ENCODE assay signal across 18 cellular contexts in the genomic region with DNA sequence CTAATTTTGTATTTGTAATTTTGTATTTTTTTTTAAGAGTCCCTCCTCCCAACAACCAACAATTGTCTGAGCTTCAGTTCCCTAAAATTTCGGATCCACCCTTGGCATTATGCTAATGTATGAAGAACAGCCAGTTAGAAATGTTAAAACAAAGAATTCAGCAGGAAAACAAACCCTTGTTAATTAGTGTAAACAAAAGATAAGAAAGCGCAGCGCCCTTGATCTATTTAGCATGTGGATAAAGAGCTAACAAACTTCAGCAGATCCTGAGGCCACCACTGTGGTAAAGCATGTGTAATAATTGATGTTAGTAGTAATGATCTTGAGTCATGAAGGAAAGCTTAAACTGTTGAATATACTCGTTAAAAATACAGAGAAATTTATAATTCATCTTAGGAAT.
DNase-seq lines count a peak whose midpoint lies in the region; ATAC-seq and TF ChIP-seq lines count a peak whose summit lies in the region.
"Had no signal": no experiment of that assay in that cellular context is flagged by ENCODE, and none has a peak within 500 bp of the region (broad histone marks: within the 10 kb centered on the region; RNA-seq: fewer than 3 reads in every experiment).

No MANE protein-coding gene starts in this region.

- H3K27me3 ChIP-seq in GM23338 (ENCODE audit: insufficient read depth) (no peaks in the 10 kb centered on the region), endodermal cell (ENCODE audit: control insufficient read depth, insufficient read depth, low read length, poor library complexity, severe bottlenecking) (no peaks in the 10 kb centered on the region), mesenchymal stem cell (ENCODE audit: control insufficient read depth in 1 of 2, insufficient read depth in 1 of 2, low read length in 2 of 2) (no peaks in the 10 kb centered on the region)

- H3K9me2 ChIP-seq in GM23338 (ENCODE audit: insufficient read depth): peaks cover 3% of the 10 kb centered on the region; the same call in 1 of the 2 replicates

- DNase-seq in GM23338 (ENCODE audit: low spot score) (peak; percentile 16), M059J (ENCODE audit: low read depth) (peak; percentile 50), endodermal cell (no peak), mesenchymal stem cell (peak; percentile 37), Right ventricle myocardium inferior (ENCODE audit: missing footprints) (no peak), DMS153 treated with DMSO at 0.1 percent for 48 hours (lab: John Stamatoyannopoulos, UW; ENCODE audit: unreplicated experiment) (no peak)
- DNase-seq: AML-193; Caco-2; CD4-positive, alpha-beta T cell; DMS79; GDM1; GM23248; HCEC 1CT had no signal

- H3K4me3 ChIP-seq in GM23338 (no peak overlapping the region), endodermal cell (ENCODE audit: low read length) (peak overlapping the region; percentile 22), mesenchymal stem cell (ENCODE audit: insufficient read depth in 1 of 2, low read depth in 1 of 2, low read length in 2 of 2) (no peak overlapping the region)
- H3K4me3 ChIP-seq: A549, GM23248 had no signal

- H3K27me3 Mint-ChIP-seq in GM23338 (ENCODE audit: insufficient read depth, low read depth, poor library complexity): no peaks in the 10 kb centered on the region
- H3K27me3 Mint-ChIP-seq in endodermal cell (ENCODE audit: insufficient read depth): peaks cover 18% of the 10 kb centered on the region

- H2BK120ac ChIP-seq in mesenchymal stem cell (ENCODE audit: low read depth, low read length): no peak overlapping the region

- 14 to 35% methylated on average over 2 to 3 of the region's 4 CpGs for WGBS in endodermal cell (ENCODE audit: insufficient coverage in 1 of 2, insufficient read length in 1 of 2), 2 experiments
- 24% methylated on average over 2 of the region's 4 CpGs for WGBS in mesenchymal stem cell

- H3K18ac ChIP-seq in mesenchymal stem cell (ENCODE audit: low read depth in 1 of 2, low read length in 2 of 2): no peak overlapping the region

- no peak for TF ChIP-seq CTCF in GM23338 (conservative IDR thresholded peaks at IDR 0.05; ENCODE audit: low read depth in 2 of 2)
- no peak for TF ChIP-seq CTCF in endodermal cell (conservative IDR thresholded peaks at IDR 0.05)

- H3K9me3 Mint-ChIP-seq in GM23338 (no peaks in the 10 kb centered on the region), endodermal cell (no peaks in the 10 kb centered on the region)
- H3K9me3 Mint-ChIP-seq: CD4-positive, alpha-beta T cell had no signal

- no peaks in the 10 kb centered on the region for H3K36me3 Mint-ChIP-seq in GM23338 (ENCODE audit: low read depth)
- no peaks in the 10 kb centered on the region for H3K36me3 Mint-ChIP-seq in endodermal cell (ENCODE audit: low read depth)

- no peaks in the 10 kb centered on the region; the same call in 1 of the 2 replicates for H4K20me1 ChIP-seq in GM23338 (replicated peaks; ENCODE audit: insufficient read depth)

- H3K4me2 ChIP-seq in GM23338 (peak overlapping the region; percentile 11; the same call in 1 of the 2 replicates), mesenchymal stem cell (ENCODE audit: low read length, poor library complexity, severe bottlenecking) (no peak overlapping the region)
- H3K4me2 ChIP-seq: A549 had no signal

- H3K4ac ChIP-seq in mesenchymal stem cell (ENCODE audit: low read depth in 1 of 2, low read length in 2 of 2): no peak overlapping the region

- ATAC-seq in GM23338 (no peak; the same call in 2 of the 3 replicates), HG03108 (IDR thresholded peaks at IDR 0.05; ENCODE audit: unreplicated experiment) (no peak), Right ventricle myocardium inferior (no peak), HG02938 (IDR thresholded peaks at IDR 0.05; ENCODE audit: unreplicated experiment) (no peak)
- ATAC-seq: A549 had no signal

- intact Hi-C loops in Right ventricle myocardium inferior (cut with DNase I): no loop called here

- no peak overlapping the region for H2BK5ac ChIP-seq in mesenchymal stem cell (ENCODE audit: low read depth, low read length, poor library complexity, severe bottlenecking)

- no peaks in the 10 kb centered on the region for H3F3A ChIP-seq in GM23338 (replicated peaks; ENCODE audit: low read depth)

- no peak overlapping the region for H4K91ac ChIP-seq in mesenchymal stem cell (ENCODE audit: low read length)

- H3K14ac ChIP-seq in mesenchymal stem cell (ENCODE audit: low read length in 2 of 2): no peak overlapping the region

- no peak overlapping the region for H3K23ac ChIP-seq in mesenchymal stem cell (ENCODE audit: low read length in 2 of 2)

- no peak overlapping the region for H4K8ac ChIP-seq in mesenchymal stem cell (ENCODE audit: low read length)

- H3K4me3 Mint-ChIP-seq in GM23338: no peak overlapping the region
- peak overlapping the region; percentile 14 for H3K4me3 Mint-ChIP-seq in endodermal cell
- H3K4me3 Mint-ChIP-seq: CD4-positive, alpha-beta T cell had no signal

- peaks cover 4% of the 10 kb centered on the region for H3K4me1 Mint-ChIP-seq in GM23338
- peaks cover 39% of the 10 kb centered on the region for H3K4me1 Mint-ChIP-seq in endodermal cell

- H2AK5ac ChIP-seq in mesenchymal stem cell (ENCODE audit: low read length, severe bottlenecking): no peak overlapping the region

- H3K79me2 ChIP-seq in GM23338 (replicated peaks; ENCODE audit: insufficient read depth): no peaks in the 10 kb centered on the region

- H2BK12ac ChIP-seq in mesenchymal stem cell (ENCODE audit: low read length in 2 of 2): no peak overlapping the region

- H2BK15ac ChIP-seq in mesenchymal stem cell (ENCODE audit: low read depth, poor library complexity, severe bottlenecking): no peak overlapping the region

- H3K9ac ChIP-seq in endodermal cell (ENCODE audit: extremely low read depth, low read length, poor library complexity, severe bottlenecking): no peak overlapping the region
- H3K9ac ChIP-seq in mesenchymal stem cell (ENCODE audit: low read length): no peak overlapping the region
- H3K9ac ChIP-seq: GM23248 had no signal

- H2AFZ ChIP-seq in GM23338 (no peak overlapping the region), mesenchymal stem cell (ENCODE audit: low read depth, low read length) (no peak overlapping the region)
- H2AFZ ChIP-seq: GM23248 had no signal

- H3K9me3 ChIP-seq in endodermal cell (ENCODE audit: control insufficient read depth, low read length): no peaks in the 10 kb centered on the region
- no peaks in the 10 kb centered on the region for H3K9me3 ChIP-seq in mesenchymal stem cell (ENCODE audit: control insufficient read depth, low read length)
- H3K9me3 ChIP-seq: A549, Caco-2 had no signal

- no peak overlapping the region for H3K27ac ChIP-seq in GM23338 (ENCODE audit: low read depth)
- no peak overlapping the region for H3K27ac ChIP-seq in endodermal cell (ENCODE audit: low read depth, low read length)
- H3K27ac ChIP-seq in mesenchymal stem cell (ENCODE audit: low read length, poor library complexity, severe bottlenecking): no peak overlapping the region
- H3K27ac ChIP-seq: 22Rv1, A549, C4-2B, GM23248 had no signal

- H3K27ac Mint-ChIP-seq in GM23338: no peak overlapping the region
- H3K27ac Mint-ChIP-seq in endodermal cell: no peak overlapping the region
- H3K27ac Mint-ChIP-seq: CD4-positive, alpha-beta T cell had no signal

- peaks cover 10% of the 10 kb centered on the region; the same call in 1 of the 2 replicates for H3K4me1 ChIP-seq in GM23338 (ENCODE audit: insufficient read depth)
- peaks cover 7% of the 10 kb centered on the region for H3K4me1 ChIP-seq in endodermal cell (ENCODE audit: control insufficient read depth, insufficient read depth, low read length)
- H3K4me1 ChIP-seq in mesenchymal stem cell (ENCODE audit: control insufficient read depth, insufficient read depth, low read depth, low read length): peaks cover 5% of the 10 kb centered on the region
- H3K4me1 ChIP-seq: Caco-2 had no signal

- H3K36me3 ChIP-seq in GM23338 (ENCODE audit: insufficient read depth): no peaks in the 10 kb centered on the region
- H3K36me3 ChIP-seq in endodermal cell (ENCODE audit: control insufficient read depth, insufficient read depth, low read length): no peaks in the 10 kb centered on the region
- H3K36me3 ChIP-seq in mesenchymal stem cell (ENCODE audit: control insufficient read depth in 1 of 2, insufficient read depth in 2 of 2, low read depth in 1 of 2, low read length in 2 of 2): no peaks in the 10 kb centered on the region

- peaks cover 2% of the 10 kb centered on the region for H3K79me1 ChIP-seq in mesenchymal stem cell (replicated peaks; ENCODE audit: low read length, poor library complexity, severe bottlenecking)

TF ChIP-seq in GM23338, 12 proteins besides CTCF, POLR2A, EP300 and RAD21 (continues in another document):
- TF ChIP-seq, protein P1, sequence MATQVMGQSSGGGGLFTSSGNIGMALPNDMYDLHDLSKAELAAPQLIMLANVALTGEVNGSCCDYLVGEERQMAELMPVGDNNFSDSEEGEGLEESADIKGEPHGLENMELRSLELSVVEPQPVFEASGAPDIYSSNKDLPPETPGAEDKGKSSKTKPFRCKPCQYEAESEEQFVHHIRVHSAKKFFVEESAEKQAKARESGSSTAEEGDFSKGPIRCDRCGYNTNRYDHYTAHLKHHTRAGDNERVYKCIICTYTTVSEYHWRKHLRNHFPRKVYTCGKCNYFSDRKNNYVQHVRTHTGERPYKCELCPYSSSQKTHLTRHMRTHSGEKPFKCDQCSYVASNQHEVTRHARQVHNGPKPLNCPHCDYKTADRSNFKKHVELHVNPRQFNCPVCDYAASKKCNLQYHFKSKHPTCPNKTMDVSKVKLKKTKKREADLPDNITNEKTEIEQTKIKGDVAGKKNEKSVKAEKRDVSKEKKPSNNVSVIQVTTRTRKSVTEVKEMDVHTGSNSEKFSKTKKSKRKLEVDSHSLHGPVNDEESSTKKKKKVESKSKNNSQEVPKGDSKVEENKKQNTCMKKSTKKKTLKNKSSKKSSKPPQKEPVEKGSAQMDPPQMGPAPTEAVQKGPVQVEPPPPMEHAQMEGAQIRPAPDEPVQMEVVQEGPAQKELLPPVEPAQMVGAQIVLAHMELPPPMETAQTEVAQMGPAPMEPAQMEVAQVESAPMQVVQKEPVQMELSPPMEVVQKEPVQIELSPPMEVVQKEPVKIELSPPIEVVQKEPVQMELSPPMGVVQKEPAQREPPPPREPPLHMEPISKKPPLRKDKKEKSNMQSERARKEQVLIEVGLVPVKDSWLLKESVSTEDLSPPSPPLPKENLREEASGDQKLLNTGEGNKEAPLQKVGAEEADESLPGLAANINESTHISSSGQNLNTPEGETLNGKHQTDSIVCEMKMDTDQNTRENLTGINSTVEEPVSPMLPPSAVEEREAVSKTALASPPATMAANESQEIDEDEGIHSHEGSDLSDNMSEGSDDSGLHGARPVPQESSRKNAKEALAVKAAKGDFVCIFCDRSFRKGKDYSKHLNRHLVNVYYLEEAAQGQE (IDR thresholded peaks at IDR 0.05; ENCODE audit: unreplicated experiment): no peak
- no peak for TF ChIP-seq EZH2phosphoT487 (IDR thresholded peaks at IDR 0.05; ENCODE audit: unreplicated experiment)
- TF ChIP-seq POLR2AphosphoS5 (IDR thresholded peaks at IDR 0.05; ENCODE audit: low read depth): no peak
- no peak for TF ChIP-seq EZH2 (IDR thresholded peaks at IDR 0.05; ENCODE audit: low read depth, unreplicated experiment)
- TF ChIP-seq ZNF114 (CRISPR knock-in tag; IDR thresholded peaks at IDR 0.05): no peak
- no peak for TF ChIP-seq NANOG (IDR thresholded peaks at IDR 0.05; ENCODE audit: borderline replicate concordance)

Comparison
In these comparisons a context has a peak if more than half of its experiments do, and no peak if none do; other contexts are left out.
1. DNase-seq: peak in GM23338 (single experiment), M059J (single experiment) and mesenchymal stem cell (single experiment); none in endodermal cell (single experiment), Right ventricle myocardium inferior (single experiment) and DMS153 treated with DMSO at 0.1 percent for 48 hours (single experiment).